Comparison of ENCODE assay signal across 21 cellular contexts in the genomic region with DNA sequence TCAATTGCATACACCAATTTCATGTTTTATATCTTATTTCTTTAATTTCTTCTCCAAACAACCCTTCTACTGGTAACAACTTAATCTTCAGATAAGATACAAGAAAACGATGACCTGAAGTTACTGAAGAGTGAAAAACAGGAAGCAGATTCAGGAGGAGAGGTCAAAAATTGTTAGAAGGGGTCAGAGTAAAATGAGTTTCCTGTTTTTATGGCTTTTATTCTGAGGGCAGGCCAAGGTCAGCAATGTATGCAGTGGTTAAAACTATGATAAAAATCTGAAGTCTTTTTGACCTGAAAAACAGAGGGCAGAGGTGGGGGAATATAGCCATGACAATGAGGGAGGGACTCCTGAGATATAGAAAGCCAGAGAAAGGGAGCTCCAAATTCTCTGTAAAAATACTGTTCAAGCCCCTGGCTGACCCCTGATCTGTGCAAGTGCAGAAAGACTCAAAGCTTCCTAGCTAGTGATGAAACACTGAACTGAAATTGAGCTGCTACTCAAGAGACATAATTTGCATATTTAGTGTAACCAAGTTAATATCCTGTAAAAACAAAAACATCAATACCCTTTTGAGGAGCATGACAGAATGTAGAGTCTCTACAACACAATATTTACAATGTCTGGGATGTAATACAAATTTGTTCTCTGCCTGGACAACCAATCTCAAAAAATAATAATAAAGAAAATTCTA.
A peak's percentile ranks its signal among the peaks of the same experiment; 100 is the strongest.
DNase-seq lines count a peak whose midpoint lies in the region; ATAC-seq, FAIRE-seq and TF ChIP-seq lines count a peak whose summit lies in the region.
"Had no signal": no experiment of that assay in that cellular context is flagged by ENCODE, and none has a peak within 500 bp of the region (broad histone marks: within the 10 kb centered on the region; RNA-seq: fewer than 3 reads in every experiment).

No MANE protein-coding gene starts in this region.

- peak overlapping the region in 2 of 11 experiments; percentile 56 to 58; a peak in 3 of 22 replicates for H3K27ac ChIP-seq in BLaER1 treated with 17β-estradiol and CSF1 and Interleukin-3, amounts not matched to agents 10 nM and 100 nM
- H3K27ac ChIP-seq in pancreas, result no peak overlapping the region
- H3K27ac ChIP-seq: GM23248, lower lobe of right lung, SJSA1 had no signal

- H4K20me1 ChIP-seq in BLaER1 treated with 17β-estradiol and CSF1 and Interleukin-3, amounts not matched to agents 10 nM and 100 nM, result no peaks in the 10 kb centered on the region

- no peak overlapping the region for H3K4me3 ChIP-seq in BLaER1 treated with 17β-estradiol and CSF1 and Interleukin-3, amounts not matched to agents 10 nM and 100 nM
- H3K4me3 ChIP-seq in NB4 (ENCODE audit: low read depth, low read length) (no peak overlapping the region), pancreas (no peak overlapping the region)
- H3K4me3 ChIP-seq: GM23248, lower lobe of right lung, SJSA1 had no signal

- POLR2A ChIA-PET in activated CD8-positive, alpha-beta T cell treated with anti-CD3 and anti-CD28 coated beads, Interleukin-2, amount 10 ng/mL, durations not matched to agents 7 days and 5 days (lab: Charles Lee), result no interaction called here
- POLR2A ChIA-PET in HEK293T (lab: Yijun Ruan, JAX), result no interaction called here

- intact Hi-C loops in pancreas (cut with DNase I), result no loop called here

- H3K9me3 ChIP-seq in BLaER1 treated with 17β-estradiol and CSF1 and Interleukin-3, amounts not matched to agents 10 nM and 100 nM (replicated peaks in 1 of 11), result no peaks in the 10 kb centered on the region
- H3K9me3 ChIP-seq in pancreas, result no peaks in the 10 kb centered on the region
- H3K9me3 ChIP-seq: BE2C, lower lobe of right lung, SJSA1 had no signal

- TF ChIP-seq CTCF in NB4 (IDR thresholded peaks at IDR 0.05; ENCODE audit: low read depth, low read length) (no peak), pancreas (IDR thresholded peaks at IDR 0.05) (no peak)

- H3K4me1 Mint-ChIP-seq in activated CD8-positive, alpha-beta T cell treated with anti-CD3 and anti-CD28 coated beads, Interleukin-2, amount 10 ng/mL, durations not matched to agents 7 days and 5 days (ENCODE audit: low read depth), result no peaks in the 10 kb centered on the region

- FAIRE-seq in pancreas (lab: Jason Lieb, UNC), result no peak
- FAIRE-seq: A204.1, D721Med, HTR-8/SVneo, islet of Langerhans had no signal

- peaks cover 0 to 27% (median 9%) of the 10 kb centered on the region in 10 experiments; a peak in 12 of 20 replicates for H3K4me1 ChIP-seq in BLaER1 treated with 17β-estradiol and CSF1 and Interleukin-3, amounts not matched to agents 10 nM and 100 nM
- no peaks in the 10 kb centered on the region for H3K4me1 ChIP-seq in pancreas
- H3K4me1 ChIP-seq: BE2C, lower lobe of right lung, SJSA1 had no signal

- H3K4me3 Mint-ChIP-seq in activated CD8-positive, alpha-beta T cell treated with anti-CD3 and anti-CD28 coated beads, Interleukin-2, amount 10 ng/mL, durations not matched to agents 7 days and 5 days, result no peak overlapping the region
- H3K4me3 Mint-ChIP-seq: T-helper 2 cell treated with Interferon-gamma antibody and Interleukin-4, amounts not matched to agents 5 μg/mL and 100 μg/mL, for 36 hours had no signal

- TF ChIP-seq POLR2A in NB4 (IDR thresholded peaks at IDR 0.05; ENCODE audit: extremely low read depth, insufficient read length), result no peak

- peaks cover 3% of the 10 kb centered on the region for H3K9me3 Mint-ChIP-seq in activated CD8-positive, alpha-beta T cell treated with anti-CD3 and anti-CD28 coated beads, Interleukin-2, amount 10 ng/mL, durations not matched to agents 7 days and 5 days (ENCODE audit: insufficient read depth)
- H3K9me3 Mint-ChIP-seq in activated naive CD4-positive, alpha-beta T cell treated with anti-CD3 and anti-CD28 coated beads, Interleukin-2, amount 50 U/mL, for 72 hours, result peaks cover 20 to 22% of the 10 kb centered on the region in 2 donors
- H3K9me3 Mint-ChIP-seq: activated T-helper 2 cell treated with anti-CD3 and anti-CD28 coated beads, Interferon-gamma antibody, Interleukin-2, Interleukin-4, amounts not matched to agents 10 μg/mL and 5 μg/mL and 100 μg/mL, durations not matched to agents 14 hours and 24 hours and 36 hours had no signal

- DNase-seq in NB4 (ENCODE audit: low read depth), result peak; percentile 27
- DNase-seq in activated CD8-positive, alpha-beta T cell treated with anti-CD3 and anti-CD28 coated beads, Interleukin-2, amount 10 ng/mL, durations not matched to agents 7 days and 5 days, result no peak
- DNase-seq in pancreas, result no peak
- no peak for DNase-seq in HEK293T (ENCODE audit: extremely low spot score)
- no peak for DNase-seq in activated naive CD4-positive, alpha-beta T cell treated with anti-CD3 and anti-CD28 coated beads, Interleukin-2, amount 50 U/mL, for 72 hours (ENCODE audit: low spot score in 2 of 2)
- DNase-seq: activated CD4-positive, CD25-positive, alpha-beta regulatory T cell treated with anti-CD3 and anti-CD28 coated beads, Interleukin-2, amount 50 U/mL, for 72 hours; BE2C; GM23248; lower lobe of right lung; retina had no signal

- no peak overlapping the region for H3K27ac Mint-ChIP-seq in activated CD8-positive, alpha-beta T cell treated with anti-CD3 and anti-CD28 coated beads, Interleukin-2, amount 10 ng/mL, durations not matched to agents 7 days and 5 days
- no peak overlapping the region for H3K27ac Mint-ChIP-seq in activated naive CD4-positive, alpha-beta T cell treated with anti-CD3 and anti-CD28 coated beads, Interleukin-2, amount 50 U/mL, for 72 hours
- H3K27ac Mint-ChIP-seq: activated T-helper 2 cell treated with anti-CD3 and anti-CD28 coated beads, Interferon-gamma antibody, Interleukin-2, Interleukin-4, amounts not matched to agents 10 μg/mL and 5 μg/mL and 100 μg/mL, durations not matched to agents 14 hours and 24 hours and 36 hours; T-helper 2 cell treated with Interferon-gamma antibody and Interleukin-4, amounts not matched to agents 5 μg/mL and 100 μg/mL, for 36 hours had no signal

- H3K36me3 Mint-ChIP-seq in activated CD8-positive, alpha-beta T cell treated with anti-CD3 and anti-CD28 coated beads, Interleukin-2, amount 10 ng/mL, durations not matched to agents 7 days and 5 days (ENCODE audit: low read depth), result no peaks in the 10 kb centered on the region
- no peaks in the 10 kb centered on the region for H3K36me3 Mint-ChIP-seq in activated naive CD4-positive, alpha-beta T cell treated with anti-CD3 and anti-CD28 coated beads, Interleukin-2, amount 50 U/mL, for 72 hours

- WGBS in pancreas, 2 donors, result 29 to 36% methylated on average over 1 of the region's 1 CpG

- no peak overlapping the region for H3K9ac ChIP-seq in BLaER1 treated with 17β-estradiol and CSF1 and Interleukin-3, amounts not matched to agents 10 nM and 100 nM
- H3K9ac ChIP-seq: GM23248 had no signal

- ATAC-seq in GM19395 (IDR thresholded peaks at IDR 0.05; ENCODE audit: unreplicated experiment) (peak; percentile 48), HG02938 (IDR thresholded peaks at IDR 0.05; ENCODE audit: unreplicated experiment) (peak; percentile 50), pancreas (no peak)
- ATAC-seq in activated CD8-positive, alpha-beta T cell treated with anti-CD3 and anti-CD28 coated beads, Interleukin-2, amount 10 ng/mL, durations not matched to agents 7 days and 5 days, result no peak
- no peak for ATAC-seq in activated naive CD4-positive, alpha-beta T cell treated with anti-CD3 and anti-CD28 coated beads, Interleukin-2, amount 50 U/mL, for 72 hours
- ATAC-seq: lower lobe of right lung, Panc1 had no signal

- peak overlapping the region in 8 of 11 experiments; percentile 11 to 73 (median 36); a peak in 13 of 22 replicates for H3K4me2 ChIP-seq in BLaER1 treated with 17β-estradiol and CSF1 and Interleukin-3, amounts not matched to agents 10 nM and 100 nM

- no peaks in the 10 kb centered on the region for H3K36me3 ChIP-seq in BLaER1 treated with 17β-estradiol and CSF1 and Interleukin-3, amounts not matched to agents 10 nM and 100 nM
- H3K36me3 ChIP-seq in pancreas, result no peaks in the 10 kb centered on the region
- H3K36me3 ChIP-seq: BE2C, lower lobe of right lung, SJSA1 had no signal

- no peaks in the 10 kb centered on the region for H3K27me3 ChIP-seq in BLaER1 treated with 17β-estradiol and CSF1 and Interleukin-3, amounts not matched to agents 10 nM and 100 nM
- H3K27me3 ChIP-seq in pancreas, result no peaks in the 10 kb centered on the region
- H3K27me3 ChIP-seq: BE2C, SJSA1 had no signal

- no peaks in the 10 kb centered on the region for H3K27me3 Mint-ChIP-seq in activated CD8-positive, alpha-beta T cell treated with anti-CD3 and anti-CD28 coated beads, Interleukin-2, amount 10 ng/mL, durations not matched to agents 7 days and 5 days (ENCODE audit: low read depth)

- CTCF ChIA-PET in activated CD8-positive, alpha-beta T cell treated with anti-CD3 and anti-CD28 coated beads, Interleukin-2, amount 10 ng/mL, durations not matched to agents 7 days and 5 days (lab: Charles Lee), result no interaction called here
- CTCF ChIA-PET in HEK293T (lab: Yijun Ruan, JAX), result no interaction called here

TF ChIP-seq in HEK293T, 16 proteins besides CTCF, POLR2A, EP300 and RAD21:
- no peak for TF ChIP-seq FOXA1 (IDR thresholded peaks at IDR 0.05)
- TF ChIP-seq NFRKB (IDR thresholded peaks at IDR 0.05), result no peak
- no peak for TF ChIP-seq FOXM1 (IDR thresholded peaks at IDR 0.05; ENCODE audit: borderline replicate concordance)
- no peak for TF ChIP-seq LEF1 (IDR thresholded peaks at IDR 0.05; ENCODE audit: borderline replicate concordance)
- no peak for TF ChIP-seq ZNF384 (IDR thresholded peaks at IDR 0.05)
- TF ChIP-seq FOXK2 (IDR thresholded peaks at IDR 0.05), result no peak
- no peak for TF ChIP-seq TARDBP (IDR thresholded peaks at IDR 0.05)
- TF ChIP-seq SP1 (IDR thresholded peaks at IDR 0.05), result no peak
- TF ChIP-seq ARNT (IDR thresholded peaks at IDR 0.05), result no peak
- no peak for TF ChIP-seq CTBP1 (IDR thresholded peaks at IDR 0.05; ENCODE audit: borderline replicate concordance)

Comparison
In these comparisons a context has a peak if more than half of its experiments do, and no peak if none do; other contexts are left out.
1. ATAC-seq: peak in GM19395 (single experiment) and HG02938 (single experiment); none in activated CD8-positive, alpha-beta T cell treated with anti-CD3 and anti-CD28 coated beads, Interleukin-2, amount 10 ng/mL, durations not matched to agents 7 days and 5 days (single experiment), pancreas (0 of 4) and activated naive CD4-positive, alpha-beta T cell treated with anti-CD3 and anti-CD28 coated beads, Interleukin-2, amount 50 U/mL, for 72 hours (0 of 2).